34 cellular contexts compared by ENCODE assay signal in the genomic region with DNA sequence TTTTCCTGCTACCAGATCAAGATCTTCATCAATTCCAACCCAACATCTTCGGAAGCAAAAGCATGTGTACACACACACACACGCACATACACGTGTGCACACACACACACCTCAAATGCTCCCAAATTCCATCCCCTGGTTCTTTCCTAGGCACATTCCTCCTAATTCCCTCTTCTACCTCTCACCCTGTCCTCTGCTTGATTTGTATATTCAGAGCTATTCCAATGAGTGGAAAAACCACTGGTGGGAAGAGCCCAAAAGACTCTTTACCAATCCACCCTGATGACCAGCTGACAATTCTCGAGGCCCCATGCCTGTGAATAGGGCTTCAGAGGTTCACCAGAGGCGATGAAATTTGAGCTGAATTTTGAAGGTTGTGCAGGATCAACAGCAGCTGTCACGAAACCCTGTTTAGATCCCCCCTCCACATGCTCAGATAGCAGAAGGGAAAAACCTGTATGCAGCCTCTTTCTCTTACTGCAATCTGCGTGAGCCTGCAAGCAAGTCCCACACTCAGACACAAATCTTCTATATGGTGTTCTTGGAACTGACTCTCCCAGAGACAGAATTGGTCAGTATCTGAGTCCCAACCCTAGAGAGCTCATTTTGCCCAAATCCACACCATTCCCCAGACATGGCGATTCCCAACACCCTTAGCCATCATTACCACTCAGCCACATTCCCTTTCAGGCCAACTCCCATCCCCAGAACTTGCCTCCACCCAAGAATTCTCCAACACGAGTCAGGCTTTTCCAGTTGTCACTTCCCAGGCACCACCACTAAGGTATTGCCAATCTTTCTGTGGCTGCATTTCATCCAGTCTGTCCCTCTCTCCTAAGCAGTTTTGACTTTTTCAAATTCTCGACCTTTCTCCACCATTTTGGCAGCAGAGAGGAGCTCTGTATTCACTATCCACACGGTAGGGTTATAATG. TPM values are rescaled to one million over a fixed set of nuclear protein-coding genes. Genes with fewer than 3 reads are reported as not detected.
DNase-seq lines count a peak whose midpoint lies in the region; ATAC-seq, FAIRE-seq and TF ChIP-seq lines count a peak whose summit lies in the region.
"Had no signal": no experiment of that assay in that cellular context is flagged by ENCODE, and none has a peak within 500 bp of the region (broad histone marks: within the 10 kb centered on the region; RNA-seq: fewer than 3 reads in every experiment).

No MANE protein-coding gene starts in this region.

- H3K4me1 Mint-ChIP-seq in type B pancreatic cell (ENCODE audit: unreplicated experiment): peaks cover 4% of the 10 kb centered on the region

- DNase-seq in NCI-H748 (lab: John Stamatoyannopoulos, UW; ENCODE audit: unreplicated experiment) (peak; percentile 53), NCI-H748 treated with DMSO at 0.1 percent for 48 hours (lab: John Stamatoyannopoulos, UW) (no peak), NCI-H524 treated with DMSO at 0.1 percent for 48 hours (lab: John Stamatoyannopoulos, UW) (peak; percentile 96), islet precursor cell (peak; percentile 49), type B pancreatic cell (ENCODE audit: extremely low spot score, unreplicated experiment) (no peak), activated T-cell treated with anti-CD3 and anti-CD28 coated beads for 4 hours (no peak), HepG2 (ENCODE audit: low spot score) (no peak), GM03348 (ENCODE audit: low spot score) (no peak)
- DNase-seq: activated CD4-positive, alpha-beta T cell treated with anti-CD3 and anti-CD28 coated beads for 4 hours; activated CD8-positive, alpha-beta memory T cell treated with anti-CD3 and anti-CD28 coated beads for 24 hours; activated gamma-delta T cell; activated naive CD8-positive, alpha-beta T cell treated with anti-CD3 and anti-CD28 coated beads, Interleukin-2, amount 50 U/mL, for 24 hours; activated T-cell treated with anti-CD3 and anti-CD28 coated beads, Interleukin-2, amount 50 U/mL, for 1 hour; CD4-positive, CD25-positive, alpha-beta regulatory T cell; dermis blood vessel endothelial cell; hippocampal formation; immature natural killer cell; Karpas-422; left lung; MV-4-11; naive thymus-derived CD4-positive, alpha-beta T cell; NCI-H1436 treated with DMSO at 0.1 percent for 48 hours; NCI-H345; RPMI8226; SK-N-SH; small intestine; stimulated activated CD4-positive, alpha-beta T cell treated with anti-CD3 and anti-CD28 coated beads, Interleukin-1b, Interleukin-23, amount 100 ng/mL, for 48 hours had no signal

- no peak overlapping the region for H3K27ac ChIP-seq in HepG2 (ENCODE audit: extremely low read length, insufficient read depth, low read length)
- H3K27ac ChIP-seq: gastroesophageal sphincter, left lung, tibial nerve had no signal

- TF ChIP-seq EP300 in HepG2 (IDR thresholded peaks at IDR 0.05; ENCODE audit: low read depth in 2 of 2, low read length in 2 of 2) (no peak), HepG2 (CRISPR knock-in tag; IDR thresholded peaks at IDR 0.05; ENCODE audit: borderline replicate concordance) (no peak)

- no peak overlapping the region for H2AFZ ChIP-seq in HepG2 (ENCODE audit: low read length)

- no peak overlapping the region for H3K4me3 ChIP-seq in HepG2 (replicated peaks in 1 of 3; ENCODE audit: insufficient read depth in 1 of 3, low read depth in 2 of 3, low read length in 3 of 3)
- H3K4me3 ChIP-seq: gastroesophageal sphincter, left lung, tibial nerve had no signal

- no peaks in the 10 kb centered on the region for H3K36me3 Mint-ChIP-seq in type B pancreatic cell
- H3K36me3 Mint-ChIP-seq: CD4-positive, CD25-positive, alpha-beta regulatory T cell; immature natural killer cell had no signal

- no peak overlapping the region for H3K4me2 ChIP-seq in HepG2 (ENCODE audit: low read depth, low read length)
- H3K4me2 ChIP-seq: SK-N-SH had no signal

- FAIRE-seq in HepG2 (lab: Jason Lieb, UNC): no peak
- FAIRE-seq: A204.1, endometrium, GM12891, small intestine had no signal

- H3K36me3 ChIP-seq in HepG2 (replicated peaks in 1 of 2; ENCODE audit: control insufficient read depth in 1 of 2, insufficient read depth in 2 of 2, low read length in 2 of 2): no peaks in the 10 kb centered on the region
- H3K36me3 ChIP-seq: gastroesophageal sphincter, left lung, tibial nerve had no signal

- peaks cover 0 to 11% of the 10 kb centered on the region in 2 experiments; a peak in 3 of 5 replicates for H3K27me3 ChIP-seq in HepG2 (ENCODE audit: control insufficient read depth in 1 of 2, insufficient read depth in 2 of 2, low read length in 2 of 2)
- H3K27me3 ChIP-seq: gastroesophageal sphincter, tibial nerve had no signal

- 36% methylated on average over 11 of the region's 11 CpGs for WGBS in HepG2 (ENCODE audit: low lambda C conversion rate)

- H4K20me1 ChIP-seq in HepG2 (ENCODE audit: insufficient read depth, low read length): no peaks in the 10 kb centered on the region

- no peak overlapping the region for H3K9ac ChIP-seq in HepG2 (ENCODE audit: insufficient read depth, low read depth, low read length)
- H3K9ac ChIP-seq: SK-N-SH had no signal

- in situ Hi-C loops in HepG2 (cut with HindIII; ENCODE audit: extremely low pct_ligation_motif_present, low pct_unique_long_range_greater_than_20kb): no loop called here

- CTCF ChIA-PET in HepG2 (lab: Yijun Ruan, JAX; ENCODE audit: low intra/inter-chr PET ratio, low total read pairs): no interaction called here

- no peaks in the 10 kb centered on the region for H3K9me3 Mint-ChIP-seq in type B pancreatic cell
- H3K9me3 Mint-ChIP-seq: immature natural killer cell had no signal

- ATAC-seq in HepG2: no peak
- ATAC-seq: activated naive CD8-positive, alpha-beta T cell treated with anti-CD3 and anti-CD28 coated beads, Interleukin-2, amount 50 U/mL, for 24 hours; gastroesophageal sphincter; HCT116; left lung; naive thymus-derived CD4-positive, alpha-beta T cell had no signal

- H3K4me1 ChIP-seq in HepG2 (ENCODE audit: insufficient read depth, low read length): peaks cover 10% of the 10 kb centered on the region

- H3K79me2 ChIP-seq in HepG2 (ENCODE audit: insufficient read depth, low read length): peaks cover 2% of the 10 kb centered on the region

- H3K27me3 Mint-ChIP-seq in type B pancreatic cell: peaks cover 21% of the 10 kb centered on the region

- no peak for TF ChIP-seq RAD21 in HepG2 (CRISPR knock-in tag; IDR thresholded peaks at IDR 0.05)

- BruUV-seq in HepG2 (replicated peaks; lab: Mats Ljungman, UMichigan): no TSS peak

- TF ChIP-seq POLR2A in HepG2 (IDR thresholded peaks at IDR 0.05; ENCODE audit: insufficient read depth in 1 of 2, low read depth in 2 of 2, low read length in 2 of 2): no peak

- TF ChIP-seq CTCF in type B pancreatic cell (conservative IDR thresholded peaks at IDR 0.05): no peak
- no peak for TF ChIP-seq CTCF in HepG2 (CRISPR knock-in tag; IDR thresholded peaks at IDR 0.05)

- peaks cover 5% of the 10 kb centered on the region; the same call in 1 of the 2 replicates for H3K9me3 ChIP-seq in HepG2 (ENCODE audit: low read length)
- H3K9me3 ChIP-seq: gastroesophageal sphincter, SK-N-SH, tibial nerve had no signal

- peak overlapping the region; percentile 8 for H3K4me3 Mint-ChIP-seq in type B pancreatic cell
- H3K4me3 Mint-ChIP-seq: activated naive CD8-positive, alpha-beta T cell treated with anti-CD3 and anti-CD28 coated beads, Interleukin-2, amount 50 U/mL, for 24 hours; central memory CD8-positive, alpha-beta T cell; naive thymus-derived CD4-positive, alpha-beta T cell had no signal

- no peak overlapping the region for H3K27ac Mint-ChIP-seq in type B pancreatic cell
- H3K27ac Mint-ChIP-seq: activated naive CD8-positive, alpha-beta T cell treated with anti-CD3 and anti-CD28 coated beads, Interleukin-2, amount 50 U/mL, for 24 hours; CD4-positive, CD25-positive, alpha-beta regulatory T cell; immature natural killer cell had no signal

- POLR2A ChIA-PET in HepG2 (lab: Yijun Ruan, JAX): no interaction called here

- intact Hi-C loops in HepG2 (cut with micrococcal nuclease; ENCODE audit: unreplicated experiment): no loop called here

TF ChIP-seq in HepG2, 621 proteins besides CTCF, POLR2A, EP300 and RAD21 (continues in another document):
- no peak for TF ChIP-seq ZNF773 (CRISPR knock-in tag; IDR thresholded peaks at IDR 0.05; ENCODE audit: borderline replicate concordance)
- no peak for TF ChIP-seq ZBTB20 (CRISPR knock-in tag; IDR thresholded peaks at IDR 0.05; ENCODE audit: borderline replicate concordance, low read depth)
- no peak for TF ChIP-seq ZNF235 (CRISPR knock-in tag; IDR thresholded peaks at IDR 0.05; ENCODE audit: borderline replicate concordance)

RNA-seq across cellular contexts. Expression of gene TRIO, which starts 4.3 kb away (rescaled TPM):
- total RNA-seq in type B pancreatic cell (ENCODE audit: low replicate concordance): 61.9 and 145 TPM in 2 replicates
- 40.1 and 45.2 TPM in 2 replicates for total RNA-seq in HepG2 (2016; rRNA removed; fragmentation: Illumina TruSeq; extraction: Trizol)
- 21.2 and 24.0 TPM in 2 replicates for total RNA-seq in HepG2 (2016; cell fraction: cytosol; rRNA removed; fragmentation: Illumina TruSeq; extraction: Trizol; ENCODE audit: low read depth)
- 33.5 and 38.3 TPM in 2 replicates for total RNA-seq in HepG2 (2016; cell fraction: insoluble cytoplasmic fraction; rRNA removed; fragmentation: Illumina TruSeq; extraction: Trizol)
- 21.6 and 23.8 TPM in 2 replicates for total RNA-seq in HepG2 (2016; cell fraction: membrane; rRNA removed; fragmentation: Illumina TruSeq; extraction: Trizol)
- total RNA-seq in HepG2 (2016; cell fraction: nucleus; rRNA removed; fragmentation: Illumina TruSeq; extraction: Trizol): 110 and 124 TPM in 2 replicates
- 45.9 and 54.9 TPM in 2 replicates for polyA plus RNA-seq in HepG2 (2011; rRNA removed)
- polyA plus RNA-seq in HepG2 (2011; cell fraction: cytosol; rRNA removed): 21.6 and 26.5 TPM in 2 replicates
- polyA plus RNA-seq in HepG2 (2011; cell fraction: nucleus; rRNA removed): 164 and 205 TPM in 2 replicates
- 38.4 and 43.8 TPM in 2 replicates for polyA plus RNA-seq in HepG2 (2012)
- 0.63 and 1.0 TPM in 2 replicates for polyA plus RNA-seq in HepG2 (2016; cell fraction: cytosol; fragmentation: Illumina TruSeq; extraction: Trizol; ENCODE audit: low read depth)
- polyA plus RNA-seq in HepG2 (2016; cell fraction: insoluble cytoplasmic fraction; fragmentation: Illumina TruSeq; extraction: Trizol; ENCODE audit: low read depth): 11.0 and 18.7 TPM in 2 replicates
- polyA plus RNA-seq in HepG2 (2016; cell fraction: membrane; fragmentation: Illumina TruSeq; extraction: Trizol; ENCODE audit: low read depth): 2.1 and 2.3 TPM in 2 replicates
- polyA plus RNA-seq in HepG2 (2016; cell fraction: nucleus; fragmentation: Illumina TruSeq; extraction: Trizol; ENCODE audit: insufficient read depth, low read depth): 112 and 131 TPM in 2 replicates
- polyA minus RNA-seq in HepG2 (2011; rRNA and poly(A)+ RNA removed; ENCODE audit: low replicate concordance): 240 and 302 TPM in 2 replicates
- 39.7 and 40.6 TPM in 2 replicates for polyA minus RNA-seq in HepG2 (2011; cell fraction: cytosol; rRNA and poly(A)+ RNA removed)
- polyA minus RNA-seq in HepG2 (2011; cell fraction: nucleus; rRNA and poly(A)+ RNA removed): 318 and 321 TPM in 2 replicates

Comparison
In these comparisons a context has a peak if more than half of its experiments do, and no peak if none do; other contexts are left out.
1. DNase-seq: peak in NCI-H748 (single experiment), NCI-H524 treated with DMSO at 0.1 percent for 48 hours (single experiment) and islet precursor cell (single experiment); none in NCI-H748 treated with DMSO at 0.1 percent for 48 hours (single experiment), type B pancreatic cell (single experiment), activated T-cell treated with anti-CD3 and anti-CD28 coated beads for 4 hours (single experiment), HepG2 (single experiment) and GM03348 (single experiment).